In the genomic region with DNA sequence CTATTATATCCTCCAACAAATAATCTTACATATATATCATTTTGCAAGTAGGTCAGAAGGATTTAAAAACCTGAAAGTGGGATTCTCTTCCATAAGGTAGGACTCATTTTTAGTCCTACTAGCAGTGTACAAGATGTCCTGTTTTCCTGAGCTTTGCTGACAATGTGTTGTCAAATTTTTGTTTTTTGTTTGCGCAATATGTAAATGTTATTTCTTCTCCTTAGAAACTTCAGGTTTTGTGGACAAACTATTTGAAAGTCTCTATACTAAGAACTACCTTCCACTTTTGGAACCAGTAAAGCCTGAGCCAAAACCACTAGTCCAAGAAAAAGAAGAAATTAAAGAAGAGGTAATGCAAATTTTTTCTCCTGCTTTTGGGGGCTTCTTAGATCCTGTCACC, we compare ENCODE assay signal across 15 cellular contexts. TPM values are rescaled to one million over a fixed set of nuclear protein-coding genes. Genes with fewer than 3 reads are reported as not detected.
A peak's percentile ranks its signal among the peaks of the same experiment; 100 is the strongest.
DNase-seq lines count a peak whose midpoint lies in the region; ATAC-seq and TF ChIP-seq lines count a peak whose summit lies in the region.
"Had no signal": no experiment of that assay in that cellular context is flagged by ENCODE, and none has a peak within 500 bp of the region (broad histone marks: within the 10 kb centered on the region; RNA-seq: fewer than 3 reads in every experiment).

No MANE protein-coding gene starts in this region.

- no TSS peak for BruUV-seq in MCF 10A (replicated peaks; lab: Mats Ljungman, UMichigan)
- no TSS peak for BruUV-seq in mammary epithelial cell (replicated peaks; lab: Mats Ljungman, UMichigan)

- in situ Hi-C loops in mammary epithelial cell (cut with MboI; ENCODE audit: low sequenced_read_pairs in 2 of 2), result no loop called here

- POLR2A ChIA-PET in MCF 10A (lab: Yijun Ruan, JAX), result interaction anchor here (1.2 kb wide), 2 partner anchors 11 to 20 kb away, joined by 3 to 4 read pairs; partner anchors contain the start of gene RBM27

- H3K4me3 Mint-ChIP-seq in MCF 10A (ENCODE audit: unreplicated experiment), result no peak overlapping the region
- H3K4me3 Mint-ChIP-seq in central memory CD8-positive, alpha-beta T cell, result no peak overlapping the region
- no peak overlapping the region for H3K4me3 Mint-ChIP-seq in stimulated activated effector memory CD8-positive, alpha-beta T cell treated with anti-CD3 and anti-CD28 coated beads, Interleukin-12 subunit alpha, Interleukin-12 subunit beta, amount 100 ng/mL, for 72 hours
- H3K4me3 Mint-ChIP-seq: CD4-positive, CD25-positive, alpha-beta regulatory T cell had no signal

- 38% methylated on average over 1 of the region's 1 CpG for WGBS in mammary epithelial cell (ENCODE audit: low coverage, missing lambda C conversion rate)

- H3K4me3 ChIP-seq in mammary epithelial cell (replicated peaks in 1 of 3; ENCODE audit: insufficient read depth in 1 of 3, low read depth in 2 of 3, low read length in 3 of 3) (no peak overlapping the region), Karpas-422 (ENCODE audit: low read length) (no peak overlapping the region)
- H3K4me3 ChIP-seq: BLaER1 treated with 17β-estradiol and CSF1 and Interleukin-3, amounts not matched to agents 10 nM and 100 nM; GM12878; HAP-1 had no signal

- H3K9me3 ChIP-seq in mammary epithelial cell (replicated peaks; ENCODE audit: insufficient read depth, low read length) (no peaks in the 10 kb centered on the region), Karpas-422 (ENCODE audit: low read length) (no peaks in the 10 kb centered on the region)
- H3K9me3 ChIP-seq: BLaER1 treated with 17β-estradiol and CSF1 and Interleukin-3, amounts not matched to agents 10 nM and 100 nM; HAP-1 had no signal

- H3K9me2 ChIP-seq in Karpas-422 (replicated peaks; ENCODE audit: insufficient read depth, low read length), result no peaks in the 10 kb centered on the region

- H3K4me1 ChIP-seq in mammary epithelial cell (ENCODE audit: insufficient read depth, low read length) (no peaks in the 10 kb centered on the region), Karpas-422 (ENCODE audit: low read length) (peaks cover 38% of the 10 kb centered on the region)

- H3K36me3 Mint-ChIP-seq in MCF 10A (ENCODE audit: insufficient read depth, unreplicated experiment), result peaks cover 76% of the 10 kb centered on the region
- peaks cover 38% of the 10 kb centered on the region for H3K36me3 Mint-ChIP-seq in central memory CD8-positive, alpha-beta T cell (ENCODE audit: insufficient read depth)
- peaks cover 90% of the 10 kb centered on the region for H3K36me3 Mint-ChIP-seq in stimulated activated effector memory CD8-positive, alpha-beta T cell treated with anti-CD3 and anti-CD28 coated beads, Interleukin-12 subunit alpha, Interleukin-12 subunit beta, amount 100 ng/mL, for 72 hours

- H3K4me1 Mint-ChIP-seq in MCF 10A (ENCODE audit: insufficient read depth, unreplicated experiment), result no peaks in the 10 kb centered on the region
- H3K4me1 Mint-ChIP-seq in central memory CD8-positive, alpha-beta T cell, result peaks cover 8% of the 10 kb centered on the region
- peaks cover 10% of the 10 kb centered on the region for H3K4me1 Mint-ChIP-seq in stimulated activated effector memory CD8-positive, alpha-beta T cell treated with anti-CD3 and anti-CD28 coated beads, Interleukin-12 subunit alpha, Interleukin-12 subunit beta, amount 100 ng/mL, for 72 hours

- H3K4me2 ChIP-seq in mammary epithelial cell (ENCODE audit: insufficient read depth, low read depth, low read length), result no peak overlapping the region
- H3K4me2 ChIP-seq in Karpas-422 (ENCODE audit: low read depth, low read length, poor library complexity, severe bottlenecking), result peak overlapping the region; percentile 25
- H3K4me2 ChIP-seq: BLaER1 treated with 17β-estradiol and CSF1 and Interleukin-3, amounts not matched to agents 10 nM and 100 nM had no signal

- H3K79me2 ChIP-seq in mammary epithelial cell (ENCODE audit: insufficient read depth, low read length) (peaks cover 39% of the 10 kb centered on the region), Karpas-422 (ENCODE audit: low read length) (peaks cover 89% of the 10 kb centered on the region)

- no peak for ATAC-seq in central memory CD8-positive, alpha-beta T cell (replicated peaks; ENCODE audit: extremely low read depth, poor library complexity, severe bottlenecking)
- no peak for ATAC-seq in stimulated activated effector memory CD8-positive, alpha-beta T cell treated with anti-CD3 and anti-CD28 coated beads, Interleukin-12 subunit alpha, Interleukin-12 subunit beta, amount 100 ng/mL, for 72 hours
- ATAC-seq in GM18520 (IDR thresholded peaks at IDR 0.05; ENCODE audit: unreplicated experiment) (no peak), GM18511 (IDR thresholded peaks at IDR 0.05; ENCODE audit: unreplicated experiment) (no peak)
- ATAC-seq: GM12878 had no signal

- no peak overlapping the region for H3K27ac ChIP-seq in mammary epithelial cell (ENCODE audit: insufficient read depth, low read depth, low read length)
- peak overlapping the region; percentile 70 for H3K27ac ChIP-seq in Karpas-422 (ENCODE audit: low read length)
- H3K27ac ChIP-seq: BLaER1 treated with 17β-estradiol and CSF1 and Interleukin-3, amounts not matched to agents 10 nM and 100 nM had no signal

- no peak overlapping the region for H2AFZ ChIP-seq in mammary epithelial cell (ENCODE audit: low read depth, low read length)
- H2AFZ ChIP-seq in Karpas-422 (ENCODE audit: low read length), result no peak overlapping the region

- intact Hi-C loops in MCF 10A (cut with micrococcal nuclease) (no loop called here), mammary epithelial cell (cut with micrococcal nuclease) (no loop called here)

- CTCF ChIA-PET in MCF 10A (lab: Yijun Ruan, JAX) (no interaction called here), mammary epithelial cell (lab: Charles Lee; ENCODE audit: low non-redundant PET) (no interaction called here)

- H3K9me3 Mint-ChIP-seq in MCF 10A (ENCODE audit: unreplicated experiment), result no peaks in the 10 kb centered on the region
- no peaks in the 10 kb centered on the region for H3K9me3 Mint-ChIP-seq in central memory CD8-positive, alpha-beta T cell
- no peaks in the 10 kb centered on the region for H3K9me3 Mint-ChIP-seq in stimulated activated effector memory CD8-positive, alpha-beta T cell treated with anti-CD3 and anti-CD28 coated beads, Interleukin-12 subunit alpha, Interleukin-12 subunit beta, amount 100 ng/mL, for 72 hours
- H3K9me3 Mint-ChIP-seq: CD4-positive, CD25-positive, alpha-beta regulatory T cell had no signal

- H3K36me3 ChIP-seq in mammary epithelial cell (ENCODE audit: insufficient read depth, low read length) (peaks cover 12% of the 10 kb centered on the region), Karpas-422 (ENCODE audit: insufficient read depth, low read length) (peaks cover 25% of the 10 kb centered on the region)

- TF ChIP-seq CTCF in MCF 10A (IDR thresholded peaks at IDR 0.05; ENCODE audit: unreplicated experiment) (no peak), mammary epithelial cell (conservative IDR thresholded peaks at IDR 0.05 in 1 of 2, IDR thresholded peaks at IDR 0.05 in 1 of 2; ENCODE audit: extremely low read depth in 1 of 2, insufficient read depth in 1 of 2, low read depth in 1 of 2, low read length in 2 of 2) (no peak)

- H3K27me3 ChIP-seq in mammary epithelial cell (ENCODE audit: insufficient read depth, low read length), result no peaks in the 10 kb centered on the region
- no peaks in the 10 kb centered on the region for H3K27me3 ChIP-seq in Karpas-422 (ENCODE audit: low read length)
- H3K27me3 ChIP-seq: BLaER1 treated with 17β-estradiol and CSF1 and Interleukin-3, amounts not matched to agents 10 nM and 100 nM had no signal

- H3K27me3 Mint-ChIP-seq in MCF 10A (ENCODE audit: insufficient read depth, unreplicated experiment), result no peaks in the 10 kb centered on the region
- no peaks in the 10 kb centered on the region for H3K27me3 Mint-ChIP-seq in central memory CD8-positive, alpha-beta T cell
- H3K27me3 Mint-ChIP-seq: CD4-positive, CD25-positive, alpha-beta regulatory T cell had no signal

- H4K20me1 ChIP-seq in mammary epithelial cell (ENCODE audit: insufficient read depth, low read length) (no peaks in the 10 kb centered on the region), Karpas-422 (ENCODE audit: insufficient read depth, low read depth, low read length) (no peaks in the 10 kb centered on the region; the same call in 1 of the 2 replicates)

- dilution Hi-C loops in mammary epithelial cell (cut with HindIII; ENCODE audit: low sequenced_read_pairs), result no loop called here

- DNase-seq in MCF 10A (ENCODE audit: unreplicated experiment) (no peak), mammary epithelial cell (no peak), Karpas-422 (no peak), DMS 273 (lab: John Stamatoyannopoulos, UW; ENCODE audit: unreplicated experiment) (no peak)
- no peak for DNase-seq in central memory CD8-positive, alpha-beta T cell (ENCODE audit: low spot score in 2 of 2)
- no peak for DNase-seq in stimulated activated effector memory CD8-positive, alpha-beta T cell treated with anti-CD3 and anti-CD28 coated beads, Interleukin-12 subunit alpha, Interleukin-12 subunit beta, amount 100 ng/mL, for 72 hours (ENCODE audit: low spot score in 2 of 2)
- DNase-seq: ACHN; CD4-positive, CD25-positive, alpha-beta regulatory T cell; DMS 273 treated with DMSO at 0.1 percent for 48 hours; GOT3 had no signal

- H3K9ac ChIP-seq in mammary epithelial cell (ENCODE audit: insufficient read depth, low read length) (no peak overlapping the region), Karpas-422 (ENCODE audit: low read length) (no peak overlapping the region)
- H3K9ac ChIP-seq: BLaER1 treated with 17β-estradiol and CSF1 and Interleukin-3, amounts not matched to agents 10 nM and 100 nM had no signal

- peak overlapping the region; percentile 20 for H3K27ac Mint-ChIP-seq in MCF 10A (ENCODE audit: low read depth, unreplicated experiment)
- H3K27ac Mint-ChIP-seq in central memory CD8-positive, alpha-beta T cell (ENCODE audit: low read depth), result peak overlapping the region; percentile 19
- H3K27ac Mint-ChIP-seq in stimulated activated effector memory CD8-positive, alpha-beta T cell treated with anti-CD3 and anti-CD28 coated beads, Interleukin-12 subunit alpha, Interleukin-12 subunit beta, amount 100 ng/mL, for 72 hours, result peak overlapping the region; percentile 23

RNA-seq across cellular contexts. Expression of gene RBM27, which starts 19.8 kb away (rescaled TPM):
- total RNA-seq in MCF 10A (2022) (25.6 and 27.9 TPM in 2 replicates), mammary epithelial cell (10 to 100 TPM; 18.4 to 25.5 TPM)
- 11.2 TPM for polyA plus RNA-seq in mammary epithelial cell
- 40.9 TPM for polyA minus RNA-seq in mammary epithelial cell
- 14.8 and 24.8 TPM in 2 replicates for total RNA-seq in Karpas-422 (2014; rRNA removed; shearing (Covaris generic); ENCODE audit: low replicate concordance)

RNA-seq across cellular contexts. Expression of gene LARS1, which starts 40.7 kb away (rescaled TPM):
- total RNA-seq in MCF 10A (2022) (383 and 405 TPM in 2 replicates), mammary epithelial cell (100 to 1,000 TPM in 1 of 2 donors, 10 to 100 TPM in 1; 63.2 to 119 TPM)
- 9.6 TPM for polyA plus RNA-seq in mammary epithelial cell
- polyA minus RNA-seq in mammary epithelial cell, result 73.0 TPM
- total RNA-seq in Karpas-422 (2014; rRNA removed; shearing (Covaris generic); ENCODE audit: low replicate concordance), result 168 and 172 TPM in 2 replicates
